Comparison of ENCODE assay signal across 9 cellular contexts in the genomic region with DNA sequence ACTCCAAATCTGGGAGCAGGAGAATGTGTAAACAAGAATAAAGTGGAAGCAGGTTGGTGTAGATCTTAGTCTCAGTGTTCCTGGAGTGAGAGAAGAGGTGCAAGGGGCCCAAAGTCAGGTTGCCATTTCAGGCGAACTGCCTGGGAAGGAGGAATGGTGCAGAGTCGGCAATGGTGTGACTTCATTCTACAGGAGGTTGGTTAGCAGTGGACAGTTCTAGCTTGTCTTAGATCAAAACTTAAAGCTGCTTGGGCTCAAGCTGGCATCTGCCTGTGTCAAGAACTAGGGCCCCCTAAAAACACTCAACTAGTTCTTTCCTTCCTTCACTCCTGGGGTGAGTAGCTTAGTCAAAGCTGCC. TPM values are rescaled to one million over a fixed set of nuclear protein-coding genes. Genes with fewer than 3 reads are reported as not detected.
DNase-seq lines count a peak whose midpoint lies in the region; ATAC-seq and TF ChIP-seq lines count a peak whose summit lies in the region.
"Had no signal": no experiment of that assay in that cellular context is flagged by ENCODE, and none has a peak within 500 bp of the region (broad histone marks: within the 10 kb centered on the region; RNA-seq: fewer than 3 reads in every experiment).

No MANE protein-coding gene starts in this region.

- H3K9me3 Mint-ChIP-seq in IgD-negative memory B cell = no peaks in the 10 kb centered on the region
- no peaks in the 10 kb centered on the region for H3K9me3 Mint-ChIP-seq in central memory CD8-positive, alpha-beta T cell
- no peaks in the 10 kb centered on the region for H3K9me3 Mint-ChIP-seq in naive B cell

- no peak for DNase-seq in central memory CD8-positive, alpha-beta T cell (ENCODE audit: low spot score in 2 of 2)
- no peak for DNase-seq in naive B cell
- DNase-seq in GDM1 (lab: John Stamatoyannopoulos, UW) = no peak
- no peak for DNase-seq in foreskin melanocyte
- DNase-seq: NCI-H1930 had no signal

- H3K27ac ChIP-seq in 22Rv1 = peak overlapping the region; percentile 97

- peaks cover 7% of the 10 kb centered on the region for H3K36me3 Mint-ChIP-seq in IgD-negative memory B cell
- H3K36me3 Mint-ChIP-seq in central memory CD8-positive, alpha-beta T cell (ENCODE audit: insufficient read depth) = peaks cover 74% of the 10 kb centered on the region
- peaks cover 0 to 7% of the 10 kb centered on the region in 2 donors for H3K36me3 Mint-ChIP-seq in naive B cell

- ATAC-seq in central memory CD8-positive, alpha-beta T cell (replicated peaks; ENCODE audit: extremely low read depth, poor library complexity, severe bottlenecking) = no peak
- ATAC-seq in naive B cell (ENCODE audit: low read depth in 2 of 2) = no peak
- no peak for ATAC-seq in GM18909 (IDR thresholded peaks at IDR 0.05; ENCODE audit: poor library complexity, unreplicated experiment)
- ATAC-seq in HG03108 (IDR thresholded peaks at IDR 0.05; ENCODE audit: unreplicated experiment) = no peak

- H3K27ac Mint-ChIP-seq in IgD-negative memory B cell = peak overlapping the region; percentile 85 to 96 (median 91)
- H3K27ac Mint-ChIP-seq in central memory CD8-positive, alpha-beta T cell (ENCODE audit: low read depth) = peak overlapping the region; percentile 83
- peak overlapping the region in 5 of 6 donors; percentile 93 to 94 (median 94) for H3K27ac Mint-ChIP-seq in naive B cell

- H3K4me3 Mint-ChIP-seq in IgD-negative memory B cell (peak overlapping the region; percentile 83 to 95 (median 89)), naive B cell (peak overlapping the region; percentile 78 to 95 (median 91))
- H3K4me3 Mint-ChIP-seq in central memory CD8-positive, alpha-beta T cell = peak overlapping the region; percentile 78

- no peak for TF ChIP-seq CTCF in 22Rv1 (IDR thresholded peaks at IDR 0.05)

- no peaks in the 10 kb centered on the region for H3K27me3 Mint-ChIP-seq in IgD-negative memory B cell
- no peaks in the 10 kb centered on the region for H3K27me3 Mint-ChIP-seq in central memory CD8-positive, alpha-beta T cell
- no peaks in the 10 kb centered on the region for H3K27me3 Mint-ChIP-seq in naive B cell

- H3K4me1 Mint-ChIP-seq in IgD-negative memory B cell (peaks cover 50 to 68% (median 58%) of the 10 kb centered on the region in 3 donors), naive B cell (peaks cover 52 to 85% (median 77%) of the 10 kb centered on the region in 3 donors)
- peaks cover 83% of the 10 kb centered on the region for H3K4me1 Mint-ChIP-seq in central memory CD8-positive, alpha-beta T cell

RNA-seq across cellular contexts. Expression of a gene that starts 3.5 kb away (rescaled TPM):
- 17.9 TPM for polyA plus RNA-seq in IgD-negative memory B cell
- polyA plus RNA-seq in naive B cell (ENCODE audit: low read depth in 6 of 6) = 10 to 100 TPM; 14.7 to 28.3 (median 21.9) TPM

RNA-seq across cellular contexts. Expression of a gene that starts 3.6 kb away (rescaled TPM):
- polyA plus RNA-seq in IgD-negative memory B cell (not detected), naive B cell (ENCODE audit: low read depth in 6 of 6) (1 to 10 TPM in 2 of 6 donors, under 1 TPM in 3, not detected in 1; 0.24 to 1.5 (median 1.00) TPM)

RNA-seq across cellular contexts. Expression of a gene that starts 4.2 kb away (rescaled TPM):
- polyA plus RNA-seq in IgD-negative memory B cell (not detected), naive B cell (ENCODE audit: low read depth in 6 of 6) (not detected)

RNA-seq across cellular contexts. Expression of a gene that starts 4.9 kb away (rescaled TPM):
- polyA plus RNA-seq in IgD-negative memory B cell (229 TPM), naive B cell (ENCODE audit: low read depth in 6 of 6) (100 to 1,000 TPM; 129 to 165 (median 149) TPM)

RNA-seq across cellular contexts. Expression of a gene that starts 19.2 kb away (rescaled TPM):
- polyA plus RNA-seq in IgD-negative memory B cell (31.1 TPM), naive B cell (ENCODE audit: low read depth in 6 of 6) (10 to 100 TPM; 22.4 to 45.5 (median 25.4) TPM)
